Comparison of ENCODE assay signal across 7 cellular contexts in the genomic region with DNA sequence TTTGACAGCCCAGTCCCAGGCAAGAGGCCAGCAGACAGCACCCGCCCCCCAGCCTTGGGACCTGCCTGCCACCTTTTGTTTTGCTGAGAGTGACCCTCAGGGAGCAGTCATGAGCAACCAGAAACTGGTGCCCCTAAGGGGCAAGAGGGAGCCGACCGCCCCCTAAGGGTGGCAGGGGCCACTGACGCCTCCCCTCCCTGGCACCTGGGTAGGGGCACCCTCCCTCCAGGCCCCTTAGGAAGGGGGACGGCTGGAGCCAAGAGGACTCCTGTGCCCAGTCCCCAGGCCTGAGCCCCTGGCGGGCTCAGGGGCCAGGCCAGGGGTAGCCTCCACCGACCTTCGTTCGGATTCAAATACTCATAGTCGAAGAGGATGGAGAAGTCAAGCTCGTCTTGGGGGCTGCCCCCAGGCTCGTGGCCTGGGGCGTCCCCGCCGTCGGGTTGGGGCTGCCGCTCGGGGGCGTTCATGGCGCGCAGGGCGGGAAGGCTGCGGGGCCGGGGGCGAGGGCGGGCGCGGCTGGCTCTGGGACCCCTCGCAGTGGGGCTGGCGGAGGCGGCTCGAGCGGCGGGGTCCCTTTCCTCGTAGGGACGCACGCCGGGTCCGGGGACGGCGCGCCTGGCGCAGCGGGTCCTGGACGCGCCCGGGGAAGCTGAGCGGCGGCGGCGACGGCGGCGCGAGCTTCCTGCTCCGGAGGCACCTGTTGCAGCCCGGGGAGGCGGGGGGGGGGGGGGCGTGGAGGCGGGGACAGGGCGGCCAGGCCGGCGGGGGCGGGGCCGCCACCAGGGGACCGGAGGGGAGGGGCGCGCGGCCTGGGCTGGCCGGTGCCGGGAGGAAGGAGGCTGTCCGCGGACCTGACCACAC. TPM values are rescaled to one million over a fixed set of nuclear protein-coding genes. Genes with fewer than 3 reads are reported as not detected.
DNase-seq lines count a peak whose midpoint lies in the region; ATAC-seq and TF ChIP-seq lines count a peak whose summit lies in the region.

A gene (minus strand): TSS at position 687 of the 861 bp plus-strand sequence. CDS start 220 bp downstream, at position 467.

- TF ChIP-seq POLR2A in GM18526 (IDR thresholded peaks at IDR 0.05; ENCODE audit: extremely low read depth, insufficient read length) (peak; percentile 54), spleen (IDR thresholded peaks at IDR 0.05) (no peak)

- H3K9ac ChIP-seq in OCI-LY1 (ENCODE audit: low read length): peak within 1 kb of the TSS; percentile 79
- no peak within 1 kb of the TSS for H3K9ac ChIP-seq in GM23248

- no peaks in the 10 kb centered on the region for H3K9me3 ChIP-seq in OCI-LY1 (ENCODE audit: low read length)
- no peaks in the 10 kb centered on the region for H3K9me3 ChIP-seq in hepatocyte (ENCODE audit: low read depth)
- H3K9me3 ChIP-seq in spleen: peaks cover 0 to 9% (median 0%) of the 10 kb centered on the region in 8 donors
- no peaks in the 10 kb centered on the region for H3K9me3 ChIP-seq in GM23248 (ENCODE audit: low read depth)

- H3K27me3 Mint-ChIP-seq in activated T-helper 2 cell treated with anti-CD3 and anti-CD28 coated beads, Interferon-gamma antibody, Interleukin-2, Interleukin-4, amounts not matched to agents 10 μg/mL and 5 μg/mL and 100 μg/mL, durations not matched to agents 14 hours and 24 hours and 36 hours (ENCODE audit: low read depth): peaks cover 23% of the 10 kb centered on the region

- 10% methylated on average over 16 of the region's 73 CpGs for WGBS in hepatocyte (ENCODE audit: low lambda C conversion rate, missing lambda C conversion rate)
- 2 to 12% (median 3%) methylated on average over 4 to 71 of the region's 73 CpGs for WGBS in spleen, 5 donors
- 77 to 83% methylated on average over 13 to 65 of the region's 73 CpGs for WGBS in GM23248 (ENCODE audit: low coverage in 1 of 2, low lambda C conversion rate in 2 of 2, missing lambda C conversion rate in 2 of 2), 2 experiments

- H3K4me1 Mint-ChIP-seq in activated T-helper 2 cell treated with anti-CD3 and anti-CD28 coated beads, Interferon-gamma antibody, Interleukin-2, Interleukin-4, amounts not matched to agents 10 μg/mL and 5 μg/mL and 100 μg/mL, durations not matched to agents 14 hours and 24 hours and 36 hours (ENCODE audit: low read depth): peaks cover 42% of the 10 kb centered on the region

- peak; percentile 84 for TF ChIP-seq CTCF in OCI-LY1 (IDR thresholded peaks at IDR 0.05; ENCODE audit: low read length)
- peak; percentile 26 for TF ChIP-seq CTCF in hepatocyte (IDR thresholded peaks at IDR 0.05; ENCODE audit: poor library complexity)
- TF ChIP-seq CTCF in spleen (IDR thresholded peaks at IDR 0.05 in 8 of 11, conservative IDR thresholded peaks at IDR 0.05 in 3 of 11): peak in 10 of 11 experiments; percentile 18 to 64 (median 43)

- H4K20me1 ChIP-seq in OCI-LY1 (ENCODE audit: insufficient read depth, low read length): no peaks in the 10 kb centered on the region
- no peaks in the 10 kb centered on the region for H4K20me1 ChIP-seq in hepatocyte (ENCODE audit: insufficient read depth, poor library complexity, severe bottlenecking)
- H4K20me1 ChIP-seq in GM23248 (ENCODE audit: insufficient read depth): no peaks in the 10 kb centered on the region

- DNase-seq in activated T-helper 2 cell treated with anti-CD3 and anti-CD28 coated beads, Interferon-gamma antibody, Interleukin-2, Interleukin-4, amounts not matched to agents 10 μg/mL and 5 μg/mL and 100 μg/mL, durations not matched to agents 14 hours and 24 hours and 36 hours (ENCODE audit: low spot score): peak; percentile 47
- peak; percentile 78 for DNase-seq in hepatocyte (ENCODE audit: low spot score)
- peak; percentile 92 for DNase-seq in spleen
- no peak for DNase-seq in GM23248

- H3K4me2 ChIP-seq in OCI-LY1 (ENCODE audit: low read length): peak within 1 kb of the TSS; percentile 70
- H3K4me2 ChIP-seq in hepatocyte: peak within 1 kb of the TSS; percentile 89
- no peak within 1 kb of the TSS for H3K4me2 ChIP-seq in GM23248 (ENCODE audit: unreplicated experiment)

- no peaks in the 10 kb centered on the region for H3F3A ChIP-seq in OCI-LY1 (ENCODE audit: insufficient read depth, low read length)
- no peaks in the 10 kb centered on the region for H3F3A ChIP-seq in GM23248 (ENCODE audit: insufficient read depth)

- H3K27ac ChIP-seq in OCI-LY1 (ENCODE audit: low read depth, low read length, poor library complexity, severe bottlenecking) (peak within 1 kb of the TSS; percentile 95), hepatocyte (peak within 1 kb of the TSS; percentile 89), spleen (peak within 1 kb of the TSS; percentile 80 to 93 (median 92)), GM23248 (no peak within 1 kb of the TSS)

- H3K27me3 ChIP-seq in OCI-LY1 (ENCODE audit: insufficient read depth, low read length) (no peaks in the 10 kb centered on the region; the same call in 1 of the 2 replicates), hepatocyte (peaks cover 28% of the 10 kb centered on the region), spleen (replicated peaks in 1 of 7) (peaks cover 0 to 18% (median 0%) of the 10 kb centered on the region in 7 donors), GM23248 (replicated peaks; ENCODE audit: insufficient read depth) (no peaks in the 10 kb centered on the region)

- H3K36me3 ChIP-seq in OCI-LY1 (ENCODE audit: insufficient read depth, low read length) (peaks cover 24% of the 10 kb centered on the region), hepatocyte (replicated peaks; ENCODE audit: insufficient read depth, low read depth) (no peaks in the 10 kb centered on the region), spleen (peaks cover 0 to 13% (median under 1%) of the 10 kb centered on the region in 6 donors), GM23248 (ENCODE audit: low read depth) (no peaks in the 10 kb centered on the region)

- H3K9me2 ChIP-seq in OCI-LY1 (ENCODE audit: low read depth, low read length) (no peaks in the 10 kb centered on the region), hepatocyte (replicated peaks; ENCODE audit: insufficient read depth) (no peaks in the 10 kb centered on the region), GM23248 (ENCODE audit: insufficient read depth) (no peaks in the 10 kb centered on the region)

- H3K4me3 ChIP-seq in OCI-LY1 (ENCODE audit: low read depth, low read length, poor library complexity, severe bottlenecking) (peak within 1 kb of the TSS; percentile 75), hepatocyte (peak within 1 kb of the TSS; percentile 36), spleen (peak within 1 kb of the TSS; percentile 47 to 77 (median 62)), GM23248 (no peak within 1 kb of the TSS)

- in situ Hi-C loops in GM23248 (cut with MboI): no loop called here

- peaks cover 58% of the 10 kb centered on the region for H3K4me1 ChIP-seq in OCI-LY1 (ENCODE audit: insufficient read depth, low read length, severe bottlenecking)
- peaks cover 8% of the 10 kb centered on the region for H3K4me1 ChIP-seq in hepatocyte (ENCODE audit: insufficient read depth)
- peaks cover 12 to 63% (median 42%) of the 10 kb centered on the region in 6 donors for H3K4me1 ChIP-seq in spleen
- no peaks in the 10 kb centered on the region for H3K4me1 ChIP-seq in GM23248 (ENCODE audit: insufficient read depth)

- no peaks in the 10 kb centered on the region for H3K9me3 Mint-ChIP-seq in activated T-helper 2 cell treated with anti-CD3 and anti-CD28 coated beads, Interferon-gamma antibody, Interleukin-2, Interleukin-4, amounts not matched to agents 10 μg/mL and 5 μg/mL and 100 μg/mL, durations not matched to agents 14 hours and 24 hours and 36 hours

- H3K36me3 Mint-ChIP-seq in activated T-helper 2 cell treated with anti-CD3 and anti-CD28 coated beads, Interferon-gamma antibody, Interleukin-2, Interleukin-4, amounts not matched to agents 10 μg/mL and 5 μg/mL and 100 μg/mL, durations not matched to agents 14 hours and 24 hours and 36 hours (ENCODE audit: low read depth): peaks cover 35% of the 10 kb centered on the region

- H2AFZ ChIP-seq in OCI-LY1 (ENCODE audit: low read length) (no peak within 1 kb of the TSS), hepatocyte (peak within 1 kb of the TSS; percentile 52), GM23248 (no peak within 1 kb of the TSS)

- H3K27ac Mint-ChIP-seq in activated T-helper 2 cell treated with anti-CD3 and anti-CD28 coated beads, Interferon-gamma antibody, Interleukin-2, Interleukin-4, amounts not matched to agents 10 μg/mL and 5 μg/mL and 100 μg/mL, durations not matched to agents 14 hours and 24 hours and 36 hours: peak within 1 kb of the TSS; percentile 98

- intact Hi-C loops in activated T-helper 2 cell treated with anti-CD3 and anti-CD28 coated beads, Interferon-gamma antibody, Interleukin-2, Interleukin-4, amounts not matched to agents 10 μg/mL and 5 μg/mL and 100 μg/mL, durations not matched to agents 14 hours and 24 hours and 36 hours (cut with micrococcal nuclease): loop anchor here (5.0 kb wide), 2 partner anchors 480 to 505 kb away; no protein-coding TSS in a partner anchor
- intact Hi-C loops in spleen (cut with DNase I; ENCODE audit: low total_unique reads): loop anchor here (10.0 kb wide), 1 partner anchor 47 kb away; no protein-coding TSS in a partner anchor

- peak; percentile 41 for ATAC-seq in HG02763 (IDR thresholded peaks at IDR 0.05; ENCODE audit: unreplicated experiment)

- H3K79me2 ChIP-seq in OCI-LY1 (ENCODE audit: insufficient read depth, low read length): peaks cover 33% of the 10 kb centered on the region
- peaks cover 31% of the 10 kb centered on the region for H3K79me2 ChIP-seq in hepatocyte
- no peaks in the 10 kb centered on the region for H3K79me2 ChIP-seq in GM23248 (ENCODE audit: insufficient read depth)

- H3K4me3 Mint-ChIP-seq in activated T-helper 2 cell treated with anti-CD3 and anti-CD28 coated beads, Interferon-gamma antibody, Interleukin-2, Interleukin-4, amounts not matched to agents 10 μg/mL and 5 μg/mL and 100 μg/mL, durations not matched to agents 14 hours and 24 hours and 36 hours (ENCODE audit: low read depth): peak within 1 kb of the TSS; percentile 96

RNA-seq across cellular contexts. Expression of the gene that starts here (rescaled TPM):
- total RNA-seq in activated T-helper 2 cell treated with anti-CD3 and anti-CD28 coated beads, Interferon-gamma antibody, Interleukin-2, Interleukin-4, amounts not matched to agents 10 μg/mL and 5 μg/mL and 100 μg/mL, durations not matched to agents 14 hours and 24 hours and 36 hours: 67.1 and 68.0 TPM in 2 replicates
- total RNA-seq in hepatocyte: 4.4 and 4.9 TPM in 2 replicates
- polyA plus RNA-seq in hepatocyte: 8.3 and 10.3 TPM in 2 replicates
- total RNA-seq in spleen: 10 to 100 TPM; 28.0 to 42.9 (median 38.7) TPM
- polyA plus RNA-seq in spleen: 1 to 10 TPM; 6.5 to 9.1 (median 6.8) TPM
- total RNA-seq in GM23248 (2014; rRNA removed; shearing (Covaris generic)): 0.11 and 0.51 TPM in 2 replicates
- 0.09 and 0.14 TPM in 2 replicates for polyA plus RNA-seq in GM23248 (2016; fragmentation: Nextera tagmentation; extraction: Ambion mirVana)

Comparison
In these comparisons a context has a peak if more than half of its experiments do, and no peak if none do; other contexts are left out.
1. CTCF ChIP-seq: peak in every context shown above with its lines; median percentile 84 in OCI-LY1; 43 in spleen; 26 in hepatocyte.